8 cellular contexts compared by ENCODE assay signal in the genomic region with DNA sequence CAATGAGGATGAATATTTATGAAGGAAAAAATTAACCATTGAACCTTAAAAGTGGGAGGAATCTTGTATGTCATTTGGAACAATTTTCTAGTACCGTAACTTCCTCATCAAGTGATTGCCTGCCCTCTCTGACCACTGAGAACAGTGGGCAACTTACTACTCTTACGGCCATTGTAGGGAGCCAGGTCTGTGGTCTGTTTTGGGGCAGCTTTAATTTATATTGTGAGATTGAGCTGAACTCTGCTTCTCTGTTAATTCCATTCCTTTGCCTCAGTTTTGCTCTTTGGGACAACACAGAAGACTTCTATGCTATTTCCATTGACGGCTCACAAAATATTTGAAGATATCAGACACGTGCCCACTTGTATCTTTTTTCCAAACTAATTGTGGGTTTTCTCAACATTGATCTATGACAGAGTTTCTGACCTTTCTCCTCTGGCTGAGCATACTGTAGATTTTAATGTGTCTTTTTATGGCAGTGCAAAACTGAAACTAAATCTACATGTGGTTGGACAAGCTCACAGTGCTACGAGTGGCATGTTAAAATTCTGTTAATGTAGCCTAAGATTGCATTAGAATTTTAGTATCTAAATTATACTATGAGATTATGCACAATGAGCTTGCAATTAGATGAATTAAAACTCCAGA. TPM values are rescaled to one million over a fixed set of nuclear protein-coding genes. Genes with fewer than 3 reads are reported as not detected.
DNase-seq lines count a peak whose midpoint lies in the region; ATAC-seq and TF ChIP-seq lines count a peak whose summit lies in the region.

No MANE protein-coding gene starts in this region.

- H3K27ac ChIP-seq in suprapubic skin (no peak overlapping the region), heart left ventricle (no peak overlapping the region)

- H3K4me2 ChIP-seq in Loucy (ENCODE audit: low read depth, low read length, poor library complexity, severe bottlenecking): peak overlapping the region; percentile 68

- no peaks in the 10 kb centered on the region for H3K9me2 ChIP-seq in Loucy (replicated peaks; ENCODE audit: low read depth, low read length)

- DNase-seq in activated naive CD4-positive, alpha-beta T cell treated with anti-CD3 and anti-CD28 coated beads for 36 hours: no peak
- no peak for DNase-seq in activated naive CD4-positive, alpha-beta T cell treated with anti-CD3 and anti-CD28 coated beads, Interleukin-2, amount 50 U/mL, for 16 hours
- DNase-seq in epithelial cell of proximal tubule (ENCODE audit: low read depth): no peak
- DNase-seq in suprapubic skin (ENCODE audit: low spot score in 2 of 2): no peak
- no peak for DNase-seq in DMS53 (lab: John Stamatoyannopoulos, UW)
- DNase-seq in heart left ventricle: no peak
- no peak for DNase-seq in stimulated activated CD4-positive, alpha-beta T cell treated with anti-CD3 and anti-CD28 coated beads, Interleukin-1b, Interleukin-23, amount 100 ng/mL, for 48 hours

- H3K4me1 ChIP-seq in Loucy (ENCODE audit: insufficient read depth, low read length, poor library complexity, severe bottlenecking) (peaks cover 9% of the 10 kb centered on the region), suprapubic skin (peaks cover 7% of the 10 kb centered on the region), heart left ventricle (no peaks in the 10 kb centered on the region)

- H3K4me1 Mint-ChIP-seq in activated naive CD4-positive, alpha-beta T cell treated with anti-CD3 and anti-CD28 coated beads for 36 hours (ENCODE audit: low read depth): peaks cover 11% of the 10 kb centered on the region

- no peaks in the 10 kb centered on the region for H3K9me3 Mint-ChIP-seq in activated naive CD4-positive, alpha-beta T cell treated with anti-CD3 and anti-CD28 coated beads for 36 hours

- CTCF ChIA-PET in activated naive CD4-positive, alpha-beta T cell treated with anti-CD3 and anti-CD28 coated beads for 36 hours (lab: Charles Lee): no interaction called here

- TF ChIP-seq POLR2A in suprapubic skin (IDR thresholded peaks at IDR 0.05) (no peak), heart left ventricle (IDR thresholded peaks at IDR 0.05) (no peak)

- H3K27ac Mint-ChIP-seq in activated naive CD4-positive, alpha-beta T cell treated with anti-CD3 and anti-CD28 coated beads for 36 hours: no peak overlapping the region

- intact Hi-C loops in activated naive CD4-positive, alpha-beta T cell treated with anti-CD3 and anti-CD28 coated beads for 36 hours (cut with micrococcal nuclease): no loop called here
- intact Hi-C loops in heart left ventricle (cut with DNase I): no loop called here

- H3K4me3 Mint-ChIP-seq in activated naive CD4-positive, alpha-beta T cell treated with anti-CD3 and anti-CD28 coated beads for 36 hours: peak overlapping the region; percentile 25

- H3K27me3 Mint-ChIP-seq in activated naive CD4-positive, alpha-beta T cell treated with anti-CD3 and anti-CD28 coated beads for 36 hours (ENCODE audit: low read depth): no peaks in the 10 kb centered on the region

- H3K9me3 ChIP-seq in Loucy (ENCODE audit: insufficient read depth, low read depth, low read length) (no peaks in the 10 kb centered on the region), suprapubic skin (no peaks in the 10 kb centered on the region), heart left ventricle (no peaks in the 10 kb centered on the region)

- WGBS in suprapubic skin: 39% methylated on average over 5 of the region's 5 CpGs
- 73 to 81% (median 76%) methylated on average over 5 of the region's 5 CpGs for WGBS in heart left ventricle, 4 donors

- no peak for TF ChIP-seq EP300 in suprapubic skin (IDR thresholded peaks at IDR 0.05)

- peak overlapping the region; percentile 64 for H3K9ac ChIP-seq in Loucy (ENCODE audit: low read depth, low read length, poor library complexity, severe bottlenecking)

- H3K79me2 ChIP-seq in Loucy (ENCODE audit: insufficient read depth, low read length): no peaks in the 10 kb centered on the region

- TF ChIP-seq CTCF in Loucy (conservative IDR thresholded peaks at IDR 0.05; ENCODE audit: low read length) (no peak), epithelial cell of proximal tubule (conservative IDR thresholded peaks at IDR 0.05; ENCODE audit: low read depth, low read length) (no peak), suprapubic skin (IDR thresholded peaks at IDR 0.05) (no peak), heart left ventricle (IDR thresholded peaks at IDR 0.05) (no peak)

- H4K20me1 ChIP-seq in Loucy (ENCODE audit: insufficient read depth, low read length, poor library complexity, severe bottlenecking): no peaks in the 10 kb centered on the region

- no peaks in the 10 kb centered on the region for H3K36me3 ChIP-seq in Loucy (ENCODE audit: insufficient read depth, low read length)
- no peaks in the 10 kb centered on the region for H3K36me3 ChIP-seq in suprapubic skin
- no peaks in the 10 kb centered on the region for H3K36me3 ChIP-seq in heart left ventricle

- H2AFZ ChIP-seq in Loucy (ENCODE audit: low read length): peak overlapping the region; percentile 96

- H3K4me3 ChIP-seq in Loucy (ENCODE audit: low read length, poor library complexity, severe bottlenecking) (peak overlapping the region; percentile 66), epithelial cell of proximal tubule (ENCODE audit: low read depth, low read length) (peak overlapping the region; percentile 35), suprapubic skin (peak overlapping the region; percentile 24), heart left ventricle (peak overlapping the region in 2 of 12 donors; percentile 23 to 28)

- no peaks in the 10 kb centered on the region for H3K36me3 Mint-ChIP-seq in activated naive CD4-positive, alpha-beta T cell treated with anti-CD3 and anti-CD28 coated beads for 36 hours (ENCODE audit: low read depth)

- no peaks in the 10 kb centered on the region for H3F3A ChIP-seq in Loucy (ENCODE audit: low read depth)

- ATAC-seq in heart left ventricle: no peak

- H3K27me3 ChIP-seq in Loucy (ENCODE audit: insufficient read depth, low read length, poor library complexity, severe bottlenecking) (no peaks in the 10 kb centered on the region), suprapubic skin (no peaks in the 10 kb centered on the region), heart left ventricle (no peaks in the 10 kb centered on the region)

RNA-seq across cellular contexts. Expression of a gene that starts 27.8 kb away (rescaled TPM):
- 1 to 10 TPM; 6.4 to 7.5 TPM for total RNA-seq in activated naive CD4-positive, alpha-beta T cell treated with anti-CD3 and anti-CD28 coated beads for 36 hours
- total RNA-seq in epithelial cell of proximal tubule: 17.4 and 18.0 TPM in 2 replicates
- 1 to 10 TPM; 4.5 to 9.4 (median 8.2) TPM for total RNA-seq in suprapubic skin
- 10 to 100 TPM in 3 of 9 donors, 1 to 10 TPM in 6; 6.7 to 10.6 (median 9.1) TPM for total RNA-seq in heart left ventricle
- polyA plus RNA-seq in heart left ventricle: 1 to 10 TPM; 3.1 to 5.3 TPM
